In the genomic region with DNA sequence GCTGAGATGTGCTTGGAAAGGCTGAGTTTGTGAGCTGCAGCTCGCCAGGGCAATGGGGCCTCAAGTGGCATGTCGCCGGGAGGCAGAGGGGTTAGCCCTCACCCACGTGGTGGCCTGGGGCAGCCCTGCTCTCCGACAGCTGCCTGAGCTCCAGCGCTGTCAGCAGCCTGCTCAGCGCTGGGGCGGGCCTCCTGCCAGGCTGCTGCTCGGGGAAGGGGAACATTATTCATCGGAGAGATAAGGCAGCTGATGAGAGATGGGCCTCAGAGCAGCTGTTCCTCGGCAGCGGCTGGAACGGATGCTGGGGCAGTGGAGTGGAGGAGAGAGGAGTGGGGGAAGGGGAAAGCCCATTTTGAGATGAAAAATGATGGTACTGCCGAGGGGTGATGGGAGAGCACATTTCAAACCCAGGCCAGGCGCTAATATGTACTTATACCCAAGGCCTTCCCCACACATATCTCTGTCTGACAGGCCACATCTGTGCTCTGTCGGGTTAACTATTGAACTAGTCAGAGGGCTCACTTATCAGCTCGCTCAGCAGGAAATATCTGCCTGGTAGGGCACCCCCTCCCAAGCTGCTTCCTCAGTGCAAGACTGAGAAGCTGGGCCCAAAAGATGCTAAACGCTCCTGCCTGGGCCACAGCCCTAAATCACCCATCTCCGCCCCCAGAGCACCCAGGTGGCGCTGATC, we compare ENCODE assay signal across 8 cellular contexts.
DNase-seq lines count a peak whose midpoint lies in the region; ATAC-seq and TF ChIP-seq lines count a peak whose summit lies in the region.

No MANE protein-coding gene starts in this region.

- peaks cover 0 to 6% (median 6%) of the 10 kb centered on the region in 3 experiments; a peak in 4 of 7 replicates for H3K36me3 Mint-ChIP-seq in H9 (ENCODE audit: insufficient read depth in 1 of 3, low read depth in 3 of 3)

- H3K4me3 ChIP-seq in sigmoid colon (no peak overlapping the region), OCI-LY7 (ENCODE audit: low read depth, low read length, poor library complexity, severe bottlenecking) (no peak overlapping the region)

- H2AFZ ChIP-seq in H9 (ENCODE audit: low read length), result no peak overlapping the region
- H2AFZ ChIP-seq in OCI-LY7 (ENCODE audit: low read length), result no peak overlapping the region

- H4K20me1 ChIP-seq in H9 (ENCODE audit: control insufficient read depth, insufficient read depth, insufficient read length), result no peaks in the 10 kb centered on the region
- no peaks in the 10 kb centered on the region for H4K20me1 ChIP-seq in OCI-LY7 (ENCODE audit: insufficient read depth, low read length)

- no peak overlapping the region for H2AK5ac ChIP-seq in H9 (ENCODE audit: insufficient read length, low read length)

- H3K4ac ChIP-seq in H9 (ENCODE audit: low read depth, low read length), result no peak overlapping the region

- H3K36me3 ChIP-seq in sigmoid colon (no peaks in the 10 kb centered on the region), OCI-LY7 (ENCODE audit: insufficient read depth, low read length) (no peaks in the 10 kb centered on the region)

- CTCF ChIA-PET in OCI-LY7 (lab: Charles Lee; ENCODE audit: unreplicated experiment), result no interaction called here

- H3K27ac ChIP-seq in H9 (ENCODE audit: insufficient read length, low read depth, low read length) (no peak overlapping the region), sigmoid colon (no peak overlapping the region), OCI-LY7 (ENCODE audit: low read depth, low read length, poor library complexity, severe bottlenecking) (no peak overlapping the region)

- intact Hi-C loops in head of caudate nucleus (cut with DNase I) (no loop called here), sigmoid colon (cut with DNase I) (no loop called here), OCI-LY7 (cut with micrococcal nuclease; ENCODE audit: unreplicated experiment) (no loop called here)

- no peaks in the 10 kb centered on the region for H3K27me3 Mint-ChIP-seq in H9 (ENCODE audit: low read depth)

- H3K79me2 ChIP-seq in H9 (ENCODE audit: insufficient read depth, low read length), result no peaks in the 10 kb centered on the region
- H3K79me2 ChIP-seq in OCI-LY7 (ENCODE audit: insufficient read depth, low read depth, low read length), result no peaks in the 10 kb centered on the region

- no peaks in the 10 kb centered on the region for H3K23me2 ChIP-seq in H9 (ENCODE audit: insufficient read length, low read depth, low read length, poor library complexity, severe bottlenecking)

- no peak overlapping the region for H2BK120ac ChIP-seq in H9 (ENCODE audit: low read depth, low read length, poor library complexity, severe bottlenecking)

- POLR2A ChIA-PET in OCI-LY7 (lab: Charles Lee), result interaction anchor here (0.5 kb wide), 1 partner anchor 288 kb away, joined by 3 read pairs; no protein-coding TSS in a partner anchor

- H4K8ac ChIP-seq in H9 (replicated peaks; ENCODE audit: insufficient read length, low read depth, low read length), result no peak overlapping the region

- peaks cover 2 to 11% of the 10 kb centered on the region in 2 experiments; a peak in 3 of 4 replicates for H3K4me1 Mint-ChIP-seq in H9

- H2BK5ac ChIP-seq in H9 (ENCODE audit: insufficient read length, low read length), result no peak overlapping the region

- DNase-seq in H9 (no peak), SK-N-DZ (ENCODE audit: low spot score) (peak; percentile 99), head of caudate nucleus (peak in 40 of 42 donors; percentile 10 to 78 (median 44)), sigmoid colon (peak; percentile 80), epidermal melanocyte (ENCODE audit: insufficient read length, low spot score) (no peak), OCI-LY7 (ENCODE audit: low spot score) (no peak)
- DNase-seq in activated CD8-positive, alpha-beta memory T cell treated with anti-CD3 and anti-CD28 coated beads, Interleukin-2, amount 50 U/mL, for 48 hours, result no peak

- H3K27ac Mint-ChIP-seq in H9, result peak overlapping the region in 2 of 3 experiments; percentile 55 to 83; a peak in 1 of 7 replicates

- WGBS in H9 (ENCODE audit: extremely low coverage, insufficient read length, low lambda C conversion rate), result no CpG with 5 or more reads among the region's 20 CpGs
- WGBS in sigmoid colon, 2 donors, result 20 to 29% methylated on average over 20 of the region's 20 CpGs

- no peaks in the 10 kb centered on the region for H3K9me3 Mint-ChIP-seq in H9

- no peak overlapping the region for H2BK15ac ChIP-seq in H9 (ENCODE audit: low read depth, low read length)

- H3K18ac ChIP-seq in H9 (ENCODE audit: insufficient read length, low read depth, low read length), result no peak overlapping the region

- TF ChIP-seq EP300 in sigmoid colon (IDR thresholded peaks at IDR 0.05), result no peak

- no peak overlapping the region for H4K91ac ChIP-seq in H9 (ENCODE audit: insufficient read length, low read depth, low read length)

- no peak overlapping the region for H3T11ph ChIP-seq in H9 (ENCODE audit: low read length)

- H3K14ac ChIP-seq in H9 (ENCODE audit: insufficient read depth, low read length), result no peak overlapping the region

- no peak overlapping the region for H4K5ac ChIP-seq in H9 (ENCODE audit: insufficient read length, low read depth, low read length)

- H3K9ac ChIP-seq in H9 (ENCODE audit: extremely low read depth, insufficient read length, low read length), result no peak overlapping the region

- H3K23ac ChIP-seq in H9 (ENCODE audit: insufficient read length, low read depth, low read length), result no peak overlapping the region

- no peak overlapping the region for H3K56ac ChIP-seq in H9 (ENCODE audit: insufficient read length, low read depth, low read length)

- no peaks in the 10 kb centered on the region for H3K4me1 ChIP-seq in H9 (ENCODE audit: insufficient read depth, low read length)
- peaks cover 0 to 10% (median 5%) of the 10 kb centered on the region in 4 donors for H3K4me1 ChIP-seq in sigmoid colon
- H3K4me1 ChIP-seq in OCI-LY7 (ENCODE audit: insufficient read depth, low read length, poor library complexity, severe bottlenecking), result no peaks in the 10 kb centered on the region

- H3K4me3 Mint-ChIP-seq in H9, result no peak overlapping the region; a peak in 1 of 5 replicates

- H3K9me3 ChIP-seq in H9 (ENCODE audit: control insufficient read depth, low read depth, low read length), result no peaks in the 10 kb centered on the region
- H3K9me3 ChIP-seq in sigmoid colon, result no peaks in the 10 kb centered on the region
- no peaks in the 10 kb centered on the region for H3K9me3 ChIP-seq in OCI-LY7 (ENCODE audit: low read length)

- H3K79me1 ChIP-seq in H9 (ENCODE audit: insufficient read depth, low read depth, low read length, poor library complexity, severe bottlenecking), result no peaks in the 10 kb centered on the region

- BruUV-seq in OCI-LY7 (replicated peaks; lab: Mats Ljungman, UMichigan), result no TSS peak

- H3K4me2 ChIP-seq in H9 (ENCODE audit: insufficient read depth, insufficient read length, low read length), result no peak overlapping the region
- no peak overlapping the region for H3K4me2 ChIP-seq in OCI-LY7 (ENCODE audit: low read length)

- no peak for TF ChIP-seq POLR2A in sigmoid colon (IDR thresholded peaks at IDR 0.05)

- no peak overlapping the region for H2BK12ac ChIP-seq in H9 (ENCODE audit: insufficient read length, low read depth, low read length)

- no peaks in the 10 kb centered on the region for H3K9me2 ChIP-seq in OCI-LY7 (ENCODE audit: insufficient read depth, low read length)

- no peak overlapping the region for H2BK20ac ChIP-seq in H9 (ENCODE audit: low read depth, low read length, poor library complexity, severe bottlenecking)

- TF ChIP-seq CTCF in H9 (conservative IDR thresholded peaks at IDR 0.05) (no peak), sigmoid colon (IDR thresholded peaks at IDR 0.05) (no peak), OCI-LY7 (conservative IDR thresholded peaks at IDR 0.05; ENCODE audit: low read length) (no peak)

- no peak for ATAC-seq in HG03432 (IDR thresholded peaks at IDR 0.05; ENCODE audit: unreplicated experiment)

- no peaks in the 10 kb centered on the region for H3K27me3 ChIP-seq in H9 (ENCODE audit: insufficient read depth, low read length)
- no peaks in the 10 kb centered on the region for H3K27me3 ChIP-seq in sigmoid colon

Comparison
In these comparisons a context has a peak if more than half of its experiments do, and no peak if none do; other contexts are left out.
1. DNase-seq: peak in SK-N-DZ (single experiment), head of caudate nucleus (40 of 42) and sigmoid colon (single experiment); none in H9 (single experiment), activated CD8-positive, alpha-beta memory T cell treated with anti-CD3 and anti-CD28 coated beads, Interleukin-2, amount 50 U/mL, for 48 hours (single experiment), epidermal melanocyte (single experiment) and OCI-LY7 (single experiment).